22 cellular contexts compared by ENCODE assay signal in genomic region chr9:138063785-138064184, GRCh38.
DNase-seq lines count a peak whose midpoint lies in the region; ATAC-seq and TF ChIP-seq lines count a peak whose summit lies in the region.
"Had no signal": no experiment of that assay in that cellular context is flagged by ENCODE, and none has a peak within 500 bp of the region (broad histone marks: within the 10 kb centered on the region; RNA-seq: fewer than 3 reads in every experiment).

No MANE protein-coding gene starts in this region.

- ATAC-seq in upper lobe of right lung = no peak
- no peak for ATAC-seq in GM21528 (IDR thresholded peaks at IDR 0.05; ENCODE audit: low FRiP score, unreplicated experiment)
- no peak for ATAC-seq in HG03039 (IDR thresholded peaks at IDR 0.05; ENCODE audit: unreplicated experiment)
- ATAC-seq: CD8-positive, alpha-beta T cell; GM12878; GM23338 had no signal

- no peaks in the 10 kb centered on the region for H3K36me3 ChIP-seq in endodermal cell (ENCODE audit: control insufficient read depth, insufficient read depth, low read length)
- no peaks in the 10 kb centered on the region for H3K36me3 ChIP-seq in upper lobe of right lung
- H3K36me3 ChIP-seq: BLaER1, HAP-1 had no signal

- no peak overlapping the region for H3K27ac Mint-ChIP-seq in endodermal cell
- H3K27ac Mint-ChIP-seq: B cell; CD4-positive, CD25-positive, alpha-beta regulatory T cell; CD8-positive, alpha-beta T cell; GM23338; HFFc6 had no signal

- WGBS in endodermal cell (ENCODE audit: insufficient coverage in 1 of 2, insufficient read length in 1 of 2), 2 experiments = 81 to 88% methylated on average over 7 to 9 of the region's 9 CpGs

- peak; percentile 12 for DNase-seq in activated effector memory CD4-positive, alpha-beta T cell treated with anti-CD3 and anti-CD28 coated beads, Interleukin-2, amount 50 U/mL, for 16 hours
- DNase-seq in activated effector memory CD4-positive, alpha-beta T cell treated with Interleukin-2 at 50 U/mL for 16 hours = no peak
- DNase-seq in endodermal cell (peak; percentile 15), mesenteric fat pad (ENCODE audit: low spot score) (peak; percentile 81), upper lobe of right lung (peak; percentile 15), OCI-M1 (lab: John Stamatoyannopoulos, UW) (no peak)
- DNase-seq: CD4-positive, CD25-positive, alpha-beta regulatory T cell; CD8-positive, alpha-beta T cell; DMS 273 treated with DMSO at 0.1 percent for 48 hours; DMS79; EL; GDM1; HFFc6 had no signal

- H3K36me3 Mint-ChIP-seq in endodermal cell (ENCODE audit: low read depth) = peaks cover 42% of the 10 kb centered on the region
- H3K36me3 Mint-ChIP-seq: CD4-positive, CD25-positive, alpha-beta regulatory T cell; CD8-positive, alpha-beta T cell had no signal

- no peak overlapping the region for H3K4me3 Mint-ChIP-seq in endodermal cell
- H3K4me3 Mint-ChIP-seq: B cell; CD4-positive, CD25-positive, alpha-beta regulatory T cell; CD8-positive, alpha-beta T cell; GM23338; HFFc6 had no signal

- H3K4me3 ChIP-seq in endodermal cell (ENCODE audit: low read length) = no peak overlapping the region
- H3K4me3 ChIP-seq in upper lobe of right lung = no peak overlapping the region
- H3K4me3 ChIP-seq: BLaER1, GM12878, GM23338, HAP-1 had no signal

- no peaks in the 10 kb centered on the region for H3K9me3 Mint-ChIP-seq in endodermal cell
- H3K9me3 Mint-ChIP-seq: CD4-positive, CD25-positive, alpha-beta regulatory T cell; CD8-positive, alpha-beta T cell; GM23338 had no signal

- no peak overlapping the region for H3K27ac ChIP-seq in endodermal cell (ENCODE audit: low read depth, low read length)
- H3K27ac ChIP-seq in upper lobe of right lung = no peak overlapping the region
- H3K27ac ChIP-seq: 22Rv1, BLaER1, C4-2B had no signal

- H3K4me1 Mint-ChIP-seq in endodermal cell = no peaks in the 10 kb centered on the region
- H3K4me1 Mint-ChIP-seq: B cell; CD4-positive, CD25-positive, alpha-beta regulatory T cell had no signal

- intact Hi-C loops in upper lobe of right lung (cut with DNase I) = no loop called here

- peaks cover 35% of the 10 kb centered on the region for H3K9me3 ChIP-seq in endodermal cell (ENCODE audit: control insufficient read depth, low read length)
- H3K9me3 ChIP-seq in upper lobe of right lung = no peaks in the 10 kb centered on the region
- H3K9me3 ChIP-seq: BLaER1, HAP-1 had no signal

- H3K4me1 ChIP-seq in endodermal cell (ENCODE audit: control insufficient read depth, insufficient read depth, low read length) (no peaks in the 10 kb centered on the region), upper lobe of right lung (no peaks in the 10 kb centered on the region)
- H3K4me1 ChIP-seq: BLaER1, HAP-1 had no signal

- no peak overlapping the region for H3K9ac ChIP-seq in endodermal cell (ENCODE audit: extremely low read depth, low read length, poor library complexity, severe bottlenecking)
- H3K9ac ChIP-seq: BLaER1 had no signal

- TF ChIP-seq CTCF in endodermal cell (conservative IDR thresholded peaks at IDR 0.05) = no peak
- no peak for TF ChIP-seq CTCF in upper lobe of right lung (IDR thresholded peaks at IDR 0.05)

- H3K27me3 ChIP-seq in endodermal cell (ENCODE audit: control insufficient read depth, insufficient read depth, low read length, poor library complexity, severe bottlenecking) = no peaks in the 10 kb centered on the region
- H3K27me3 ChIP-seq in upper lobe of right lung = peaks cover 9% of the 10 kb centered on the region
- H3K27me3 ChIP-seq: BLaER1 had no signal

- H3K27me3 Mint-ChIP-seq in endodermal cell (ENCODE audit: insufficient read depth) = no peaks in the 10 kb centered on the region

Comparison
In these comparisons a context has a peak if more than half of its experiments do, and no peak if none do; other contexts are left out.
1. DNase-seq: peak in activated effector memory CD4-positive, alpha-beta T cell treated with anti-CD3 and anti-CD28 coated beads, Interleukin-2, amount 50 U/mL, for 16 hours (single experiment), endodermal cell (single experiment), mesenteric fat pad (single experiment) and upper lobe of right lung (single experiment); none in activated effector memory CD4-positive, alpha-beta T cell treated with Interleukin-2 at 50 U/mL for 16 hours (single experiment) and OCI-M1 (single experiment).